Comparison of ENCODE assay signal across 28 cellular contexts in genomic region chr3:171185959-171186358, GRCh38.
"Had no signal": no experiment of that assay in that cellular context is flagged by ENCODE, and none has a peak within 500 bp of the region (broad histone marks: within the 10 kb centered on the region; RNA-seq: fewer than 3 reads in every experiment).

No MANE protein-coding gene starts in this region.

- H3K27me3 Mint-ChIP-seq: activated B cell treated with CpG ODN at 0.5 μM for 24 hours; activated CD4-positive, alpha-beta T cell treated with anti-CD3 and anti-CD28 coated beads, Interleukin-2, amount 10 ng/mL, durations not matched to agents 24 days and 14 days; activated CD8-positive, alpha-beta memory T cell treated with anti-CD3 and anti-CD28 coated beads, Interleukin-2, amount 10 ng/mL, durations not matched to agents 7 days and 5 days; activated naive CD8-positive, alpha-beta T cell treated with anti-CD3 and anti-CD28 coated beads, Interleukin-2, amount 50 U/mL, for 24 hours; activated T-cell treated with anti-CD3 and anti-CD28 coated beads, Interleukin-2, amount 50 U/mL, for 24 hours; central memory CD8-positive, alpha-beta T cell had no signal

- H3K4me3 Mint-ChIP-seq: activated B cell treated with CpG ODN at 0.5 μM for 24 hours; activated CD4-positive, alpha-beta T cell treated with anti-CD3 and anti-CD28 coated beads, Interleukin-2, amount 10 ng/mL, durations not matched to agents 24 days and 14 days; activated CD8-positive, alpha-beta memory T cell treated with anti-CD3 and anti-CD28 coated beads, Interleukin-2, amount 10 ng/mL, durations not matched to agents 7 days and 5 days; activated naive CD8-positive, alpha-beta T cell treated with anti-CD3 and anti-CD28 coated beads, Interleukin-2, amount 50 U/mL, for 24 hours; activated T-cell treated with anti-CD3 and anti-CD28 coated beads, Interleukin-2, amount 50 U/mL, for 24 hours; activated T-helper 1 cell treated with anti-CD3 and anti-CD28 coated beads, Interleukin-12 subunit alpha, Interleukin-12 subunit beta, Interleukin-2, Interleukin-4 antibody, amounts not matched to agents 30 ng/mL and 10 ng/mL and 1 ng/mL, durations not matched to agents 14 hours and 24 hours and 36 hours; central memory CD8-positive, alpha-beta T cell; T-helper 1 cell treated with Interleukin-12 subunit alpha and Interleukin-12 subunit beta and Interleukin-4 antibody, amounts not matched to agents 30 μg/mL and 1 μg/mL, for 36 hours had no signal

- H3K9ac ChIP-seq: KMS-11 had no signal

- H3K27me3 ChIP-seq: ascending aorta, body of pancreas, Peyer's patch had no signal

- H3K27ac Mint-ChIP-seq: activated B cell treated with CpG ODN at 0.5 μM for 24 hours; activated CD4-positive, alpha-beta T cell treated with anti-CD3 and anti-CD28 coated beads, Interleukin-2, amount 10 ng/mL, durations not matched to agents 24 days and 14 days; activated CD8-positive, alpha-beta memory T cell treated with anti-CD3 and anti-CD28 coated beads, Interleukin-2, amount 10 ng/mL, durations not matched to agents 7 days and 5 days; activated naive CD4-positive, alpha-beta T cell treated with anti-CD3 and anti-CD28 coated beads, Interleukin-2, amount 50 U/mL, for 72 hours; activated naive CD8-positive, alpha-beta T cell treated with anti-CD3 and anti-CD28 coated beads, Interleukin-2, amount 50 U/mL, for 24 hours; activated T-helper 1 cell treated with anti-CD3 and anti-CD28 coated beads, Interleukin-12 subunit alpha, Interleukin-12 subunit beta, Interleukin-2, Interleukin-4 antibody, amounts not matched to agents 30 ng/mL and 10 ng/mL and 1 ng/mL, durations not matched to agents 14 hours and 24 hours and 36 hours; T-helper 1 cell treated with Interleukin-12 subunit alpha and Interleukin-12 subunit beta and Interleukin-4 antibody, amounts not matched to agents 30 μg/mL and 1 μg/mL, for 36 hours had no signal

- H3K4me3 ChIP-seq: ascending aorta, body of pancreas, Peyer's patch had no signal

- DNase-seq: activated B cell treated with CpG ODN at 0.5 μM for 24 hours; activated CD4-positive, alpha-beta T cell treated with anti-CD3 and anti-CD28 coated beads for 1 hour; activated CD4-positive, alpha-beta T cell treated with anti-CD3 and anti-CD28 coated beads, Interleukin-2, amount 10 ng/mL, durations not matched to agents 24 days and 14 days; activated CD4-positive, alpha-beta T cell treated with anti-CD3 and anti-CD28 coated beads, Interleukin-2, amount 50 U/mL, for 48 hours; activated CD8-positive, alpha-beta memory T cell treated with anti-CD3 and anti-CD28 coated beads, Interleukin-2, amount 10 ng/mL, durations not matched to agents 7 days and 5 days; activated effector memory CD4-positive, alpha-beta T cell treated with anti-CD3 and anti-CD28 coated beads, Interleukin-2, amount 50 U/mL, for 16 hours; activated naive CD4-positive, alpha-beta T cell treated with Interleukin-2 at 50 U/mL for 16 hours; activated naive CD8-positive, alpha-beta T cell treated with anti-CD3 and anti-CD28 coated beads, Interleukin-2, amount 50 U/mL, for 24 hours; activated T-cell treated with anti-CD3 and anti-CD28 coated beads, Interleukin-2, amount 50 U/mL, for 24 hours; amniotic stem cell; body of pancreas; NCI-H1092 treated with DMSO at 0.1 percent for 48 hours; NCI-H1417 treated with DMSO at 0.1 percent for 48 hours; NCI-H1694; NCI-H2029; NCI-H510A treated with DMSO at 0.1 percent for 48 hours; NCI-H69; NK-92 treated with Interleukin-12 subunit alpha and Interleukin-12 subunit beta, amount 100 ng/mL, for 24 hours; Peyer's patch; SHP77; T-helper 9 cell had no signal

- H3K9me3 ChIP-seq: ascending aorta, body of pancreas, Peyer's patch had no signal

- H3K4me1 Mint-ChIP-seq: activated B cell treated with CpG ODN at 0.5 μM for 24 hours had no signal

- H3K36me3 ChIP-seq: ascending aorta, Peyer's patch had no signal

- H3K4me2 ChIP-seq: KMS-11 had no signal

- H3K9me3 Mint-ChIP-seq: activated B cell treated with CpG ODN at 0.5 μM for 24 hours; activated CD4-positive, alpha-beta T cell treated with anti-CD3 and anti-CD28 coated beads, Interleukin-2, amount 10 ng/mL, durations not matched to agents 24 days and 14 days; activated naive CD4-positive, alpha-beta T cell treated with anti-CD3 and anti-CD28 coated beads, Interleukin-2, amount 50 U/mL, for 72 hours; activated naive CD8-positive, alpha-beta T cell treated with anti-CD3 and anti-CD28 coated beads, Interleukin-2, amount 50 U/mL, for 24 hours; activated T-cell treated with anti-CD3 and anti-CD28 coated beads, Interleukin-2, amount 50 U/mL, for 24 hours; activated T-helper 1 cell treated with anti-CD3 and anti-CD28 coated beads, Interleukin-12 subunit alpha, Interleukin-12 subunit beta, Interleukin-2, Interleukin-4 antibody, amounts not matched to agents 30 ng/mL and 10 ng/mL and 1 ng/mL, durations not matched to agents 14 hours and 24 hours and 36 hours; central memory CD8-positive, alpha-beta T cell; T-helper 1 cell treated with Interleukin-12 subunit alpha and Interleukin-12 subunit beta and Interleukin-4 antibody, amounts not matched to agents 30 μg/mL and 1 μg/mL, for 36 hours had no signal

- ATAC-seq: activated CD8-positive, alpha-beta memory T cell treated with anti-CD3 and anti-CD28 coated beads, Interleukin-2, amount 10 ng/mL, durations not matched to agents 7 days and 5 days; activated naive CD4-positive, alpha-beta T cell treated with anti-CD3 and anti-CD28 coated beads, Interleukin-2, amount 50 U/mL, for 72 hours; activated naive CD8-positive, alpha-beta T cell treated with anti-CD3 and anti-CD28 coated beads, Interleukin-2, amount 50 U/mL, for 24 hours; body of pancreas had no signal

- H3K27ac ChIP-seq: body of pancreas, KMS-11, Peyer's patch, RWPE1 had no signal
